8 cellular contexts compared by ENCODE assay signal in the genomic region with DNA sequence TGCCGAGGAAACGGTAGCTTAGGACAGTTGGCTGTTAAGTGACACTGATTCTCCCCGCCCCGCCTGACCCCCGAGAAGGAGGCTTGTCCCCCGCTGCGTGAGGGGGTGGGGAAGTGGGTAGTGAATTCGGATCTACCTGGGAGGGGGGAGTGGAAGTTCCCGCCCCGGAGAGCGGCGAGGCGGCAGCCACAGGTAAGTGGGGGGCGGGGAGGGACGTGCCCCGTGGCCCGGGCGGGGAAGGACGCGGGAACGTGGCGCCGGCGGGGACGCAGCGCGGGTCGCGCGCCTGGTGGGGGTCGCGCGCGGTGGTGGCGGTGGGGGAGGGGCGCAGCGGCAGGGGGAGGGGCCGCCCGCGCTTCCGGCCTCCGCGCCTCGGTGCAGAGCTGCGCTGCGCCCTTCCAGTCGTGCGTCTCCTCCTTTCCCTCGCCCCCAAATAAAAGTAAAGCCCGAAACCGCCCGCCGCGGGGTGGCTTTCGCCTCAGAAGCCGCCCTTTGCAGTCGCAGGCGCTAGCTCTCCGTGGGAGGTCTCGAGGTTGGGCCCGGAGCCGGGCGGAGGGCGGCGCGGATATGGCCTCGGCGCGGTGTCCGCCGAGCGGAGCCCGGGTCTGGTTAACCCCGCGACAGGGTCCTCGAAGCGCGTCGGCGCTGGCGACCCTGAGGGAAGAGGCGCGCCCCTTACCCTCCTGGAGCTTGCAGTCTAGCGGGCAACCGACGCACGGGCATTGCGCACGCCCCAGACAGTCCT. TPM values are rescaled to one million over a fixed set of nuclear protein-coding genes. Genes with fewer than 3 reads are reported as not detected.
DNase-seq lines count a peak whose midpoint lies in the region; ATAC-seq and TF ChIP-seq lines count a peak whose summit lies in the region.

No MANE protein-coding gene starts in this region.

- peak; percentile 60 for ATAC-seq in CD4-positive, alpha-beta T cell (ENCODE audit: poor library complexity)
- ATAC-seq in HG03439 (IDR thresholded peaks at IDR 0.05; ENCODE audit: unreplicated experiment) (peak; percentile 43), Right ventricle myocardium inferior (peak; percentile 78)

- H3K4me3 Mint-ChIP-seq in CD4-positive, alpha-beta T cell: peak overlapping the region; percentile 91
- peak overlapping the region; percentile 83 for H3K4me3 Mint-ChIP-seq in activated naive CD4-positive, alpha-beta T cell treated with anti-CD3 and anti-CD28 coated beads for 36 hours

- CTCF ChIA-PET in CD4-positive, alpha-beta T cell (lab: Charles Lee): interaction anchor here (0.6 to 2.4 kb wide), 17 partner anchors 10 to 652 kb away, joined by 3 to 12 read pairs (median 4); partner anchors contain the start of genes CSRNP2 and SLC11A2
- CTCF ChIA-PET in activated naive CD4-positive, alpha-beta T cell treated with anti-CD3 and anti-CD28 coated beads for 36 hours (lab: Charles Lee): interaction anchor here (0.6 to 2.9 kb wide), 10 partner anchors 9 to 649 kb away, joined by 3 to 41 read pairs (median 6); partner anchors contain the start of genes DIP2B and SLC11A2

- DNase-seq in CD4-positive, alpha-beta T cell: peak; percentile 69 to 83 (median 76)
- DNase-seq in GM19240 (ENCODE audit: insufficient read length, low spot score) (peak; percentile 43), RPMI8226 (peak; percentile 80), Right ventricle myocardium inferior (ENCODE audit: missing footprints) (peak; percentile 82), pons (ENCODE audit: low spot score) (peak; percentile 25), ureter (ENCODE audit: low spot score) (peak; percentile 72)
- DNase-seq in activated naive CD4-positive, alpha-beta T cell treated with anti-CD3 and anti-CD28 coated beads for 36 hours: no peak

- H3K27me3 ChIP-seq in CD4-positive, alpha-beta T cell (ENCODE audit: control insufficient read depth, insufficient read depth, low read length): no peaks in the 10 kb centered on the region

- intact Hi-C loops in CD4-positive, alpha-beta T cell (cut with DNase I, micrococcal nuclease): loop anchor here (2.0 to 10.0 kb wide), 9 partner anchors 259 to 679 kb away; partner anchors contain the start of genes CSRNP2 (in 2 of the 2), CELA1 (in 1 of the 2), DIP2B (in 1 of the 2) and LIMA1 (in 1 of the 2)
- intact Hi-C loops in activated naive CD4-positive, alpha-beta T cell treated with anti-CD3 and anti-CD28 coated beads for 36 hours (cut with micrococcal nuclease): loop anchor here (1.0 to 10.0 kb wide), 5 partner anchors 261 to 651 kb away; partner anchors contain the start of genes BIN2, COX14 and POU6F1
- intact Hi-C loops in Right ventricle myocardium inferior (cut with DNase I): loop anchor here (2.0 kb wide), 1 partner anchor 161 kb away; a partner anchor contains a TSS

- H3K27ac ChIP-seq in CD4-positive, alpha-beta T cell (ENCODE audit: low read depth, low read length): peak overlapping the region; percentile 96

- peaks cover 3% of the 10 kb centered on the region for H3K9me3 Mint-ChIP-seq in CD4-positive, alpha-beta T cell
- peaks cover 4% of the 10 kb centered on the region for H3K9me3 Mint-ChIP-seq in activated naive CD4-positive, alpha-beta T cell treated with anti-CD3 and anti-CD28 coated beads for 36 hours

- peaks cover 54% of the 10 kb centered on the region for H3K4me1 Mint-ChIP-seq in CD4-positive, alpha-beta T cell (ENCODE audit: low read depth)
- peaks cover 38% of the 10 kb centered on the region for H3K4me1 Mint-ChIP-seq in activated naive CD4-positive, alpha-beta T cell treated with anti-CD3 and anti-CD28 coated beads for 36 hours (ENCODE audit: low read depth)

- H3K9me3 ChIP-seq in CD4-positive, alpha-beta T cell (ENCODE audit: control insufficient read depth, low read length): no peaks in the 10 kb centered on the region

- peak overlapping the region; percentile 93 for H3K27ac Mint-ChIP-seq in CD4-positive, alpha-beta T cell
- H3K27ac Mint-ChIP-seq in activated naive CD4-positive, alpha-beta T cell treated with anti-CD3 and anti-CD28 coated beads for 36 hours: peak overlapping the region; percentile 94

- POLR2A ChIA-PET in CD4-positive, alpha-beta T cell (lab: Charles Lee): interaction anchor here (0.6 to 2.9 kb wide), 26 partner anchors 9 to 1398 kb away, joined by 3 to 29 read pairs (median 7); partner anchors contain the start of genes COX14, CSRNP2, DAZAP2 and DIP2B

- peaks cover 16% of the 10 kb centered on the region for H3K36me3 Mint-ChIP-seq in CD4-positive, alpha-beta T cell (ENCODE audit: low read depth)
- H3K36me3 Mint-ChIP-seq in activated naive CD4-positive, alpha-beta T cell treated with anti-CD3 and anti-CD28 coated beads for 36 hours (ENCODE audit: low read depth): peaks cover 8% of the 10 kb centered on the region

- TF ChIP-seq CTCF in CD4-positive, alpha-beta T cell (IDR thresholded peaks at IDR 0.05): no peak

- no peaks in the 10 kb centered on the region for H3K27me3 Mint-ChIP-seq in CD4-positive, alpha-beta T cell
- H3K27me3 Mint-ChIP-seq in activated naive CD4-positive, alpha-beta T cell treated with anti-CD3 and anti-CD28 coated beads for 36 hours (ENCODE audit: low read depth): no peaks in the 10 kb centered on the region

RNA-seq across cellular contexts. Expression of gene ATF1, which starts 0.4 kb away (rescaled TPM):
- 10 to 100 TPM; 11.3 TPM for total RNA-seq in CD4-positive, alpha-beta T cell
- 10 to 100 TPM; 43.3 to 48.5 TPM for total RNA-seq in activated naive CD4-positive, alpha-beta T cell treated with anti-CD3 and anti-CD28 coated beads for 36 hours
- 29.2 TPM for total RNA-seq in Right ventricle myocardium inferior
- 34.4 TPM for total RNA-seq in ureter
